In the genomic region with DNA sequence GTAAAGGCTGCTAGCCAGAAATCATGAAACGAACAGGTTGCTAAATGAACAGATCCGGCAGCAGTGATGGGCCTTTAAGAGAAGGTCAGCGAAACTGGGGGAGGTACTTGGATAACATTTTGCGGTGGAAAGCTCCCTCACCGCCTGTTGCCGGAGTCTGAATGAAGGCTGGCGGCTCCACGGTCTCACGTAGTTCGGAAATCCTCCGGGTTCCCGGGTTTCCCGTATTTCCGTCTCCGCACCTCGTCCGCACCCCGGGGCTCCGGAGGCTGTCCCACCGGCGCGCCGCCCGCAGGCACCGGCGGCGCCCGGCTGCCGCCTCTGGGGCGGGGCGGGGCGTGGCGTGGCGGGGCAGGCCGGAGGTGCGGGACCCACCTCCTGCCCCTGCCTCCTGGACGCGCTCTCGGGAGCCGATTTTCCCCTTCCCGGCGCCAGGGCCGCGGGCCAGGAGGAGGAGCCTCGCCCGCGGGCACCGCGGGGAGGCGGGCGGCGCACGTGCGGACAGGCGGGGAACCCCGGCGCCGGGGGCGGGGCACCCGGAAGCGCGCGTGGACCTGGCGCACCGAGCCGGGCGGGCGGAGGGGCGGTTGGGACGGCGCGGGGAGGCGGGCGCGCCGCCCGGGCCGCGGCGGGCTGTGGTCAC, we compare ENCODE assay signal across 7 cellular contexts. TPM values are rescaled to one million over a fixed set of nuclear protein-coding genes. Genes with fewer than 3 reads are reported as not detected.
DNase-seq lines count a peak whose midpoint lies in the region; ATAC-seq, FAIRE-seq and TF ChIP-seq lines count a peak whose summit lies in the region.

A gene with protein sequence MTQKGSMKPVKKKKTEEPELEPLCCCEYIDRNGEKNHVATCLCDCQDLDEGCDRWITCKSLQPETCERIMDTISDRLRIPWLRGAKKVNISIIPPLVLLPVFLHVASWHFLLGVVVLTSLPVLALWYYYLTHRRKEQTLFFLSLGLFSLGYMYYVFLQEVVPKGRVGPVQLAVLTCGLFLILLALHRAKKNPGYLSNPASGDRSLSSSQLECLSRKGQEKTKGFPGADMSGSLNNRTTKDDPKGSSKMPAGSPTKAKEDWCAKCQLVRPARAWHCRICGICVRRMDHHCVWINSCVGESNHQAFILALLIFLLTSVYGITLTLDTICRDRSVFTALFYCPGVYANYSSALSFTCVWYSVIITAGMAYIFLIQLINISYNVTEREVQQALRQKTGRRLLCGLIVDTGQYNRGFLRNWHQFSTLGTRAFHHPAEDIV (plus strand): TSS at position 642 of the 643 bp plus-strand sequence. CDS start 790 bp downstream, outside the sequence.

- 2% methylated on average over 12 of the region's 80 CpGs for WGBS in K562 (ENCODE audit: insufficient coverage, low coverage, missing lambda C conversion rate)

- DNase-seq in GM18507 (ENCODE audit: extremely low spot score, insufficient read length, low read depth) = peak; percentile 42
- peak; percentile 56 for DNase-seq in NCI-H1694 treated with DMSO at 0.1 percent for 48 hours (lab: John Stamatoyannopoulos, UW)
- peak; percentile 63 for DNase-seq in T1000 (lab: John Stamatoyannopoulos, UW)
- peak; percentile 31 to 81 (median 68) for DNase-seq in K562 (ENCODE audit: extremely low read depth in 1 of 4, low spot score in 3 of 4)

- H3K4me3 ChIP-seq in K562 (peak within 1 kb of the TSS; percentile 43), iPS-18a (ENCODE audit: low read length) (peak within 1 kb of the TSS; percentile 69), skeletal muscle tissue (ENCODE audit: low read length in 3 of 3) (peak within 1 kb of the TSS; percentile 81 to 83 (median 82))

- H3K4me1 ChIP-seq in K562 (replicated peaks in 1 of 2; ENCODE audit: control insufficient read depth in 2 of 2, insufficient read depth in 2 of 2, low read length in 2 of 2) (peaks cover 0 to 15% of the 10 kb centered on the region in 2 experiments; a peak in 3 of 5 replicates), iPS-18a (ENCODE audit: control insufficient read depth, low read depth, low read length) (peaks cover 11% of the 10 kb centered on the region), skeletal muscle tissue (ENCODE audit: control insufficient read depth in 3 of 3, insufficient read depth in 3 of 3, low read length in 3 of 3) (peaks cover 5 to 10% (median 7%) of the 10 kb centered on the region in 3 donors)

- H3K9ac ChIP-seq in K562 (ENCODE audit: insufficient read depth in 1 of 2, low read depth in 2 of 2, low read length in 2 of 2) = peak within 1 kb of the TSS; percentile 26 to 79; a peak in 3 of 4 replicates
- peak within 1 kb of the TSS; percentile 53 for H3K9ac ChIP-seq in iPS-18a (ENCODE audit: low read length)
- peak within 1 kb of the TSS; percentile 10 to 65 (median 64) for H3K9ac ChIP-seq in skeletal muscle tissue (ENCODE audit: low read depth in 1 of 3, low read length in 3 of 3)

- TF ChIP-seq RAD21 in K562 (CRISPR knock-in tag; conservative IDR thresholded peaks at IDR 0.05 in 1 of 2, IDR thresholded peaks at IDR 0.05 in 1 of 2) = no peak

- H3K27me3 ChIP-seq in K562 (ENCODE audit: control insufficient read depth in 2 of 2, insufficient read depth in 2 of 2, low read length in 2 of 2) (peaks cover 5 to 9% of the 10 kb centered on the region in 2 experiments; a peak in 4 of 5 replicates), iPS-18a (ENCODE audit: control insufficient read depth, insufficient read depth, low read length) (peaks cover 28% of the 10 kb centered on the region), skeletal muscle tissue (ENCODE audit: control insufficient read depth in 3 of 3, insufficient read depth in 3 of 3, low read length in 3 of 3) (no peaks in the 10 kb centered on the region)

- no peaks in the 10 kb centered on the region for H4K20me1 ChIP-seq in K562 (replicated peaks; ENCODE audit: control insufficient read depth, insufficient read depth, low read length)

- H2AFZ ChIP-seq in K562 (ENCODE audit: low read depth, low read length) = peak within 1 kb of the TSS; percentile 79

- BruUV-seq in K562 (replicated peaks; lab: Mats Ljungman, UMichigan) = no TSS peak

- TF ChIP-seq EP300 in K562 (IDR thresholded peaks at IDR 0.05; ENCODE audit: low read length) = no peak

- no peaks in the 10 kb centered on the region for H3K79me2 ChIP-seq in K562 (ENCODE audit: control insufficient read depth, insufficient read depth, low read length)

- peak within 1 kb of the TSS; percentile 68 for H3K4me2 ChIP-seq in K562 (ENCODE audit: insufficient read depth, low read length)

- CTCF ChIA-PET in K562 (lab: Yijun Ruan, JAX; ENCODE audit: low intra/inter-chr PET ratio) = no interaction called here

- FAIRE-seq in GM18507 (lab: Jason Lieb, UNC) (peak; percentile 36), K562 (lab: Jason Lieb, UNC) (peak; percentile 78)

- TF ChIP-seq CTCF in K562 (IDR thresholded peaks at IDR 0.05 in 2 of 3, conservative IDR thresholded peaks at IDR 0.05 in 1 of 3; ENCODE audit: insufficient read depth in 2 of 3, low read depth in 1 of 3, low read length in 3 of 3) = no peak

- no peaks in the 10 kb centered on the region for H3K36me3 ChIP-seq in K562 (ENCODE audit: control insufficient read depth, insufficient read depth, low read length)
- H3K36me3 ChIP-seq in iPS-18a (ENCODE audit: control insufficient read depth, low read depth, low read length) = no peaks in the 10 kb centered on the region
- H3K36me3 ChIP-seq in skeletal muscle tissue (ENCODE audit: control insufficient read depth in 3 of 3, insufficient read depth in 3 of 3, low read length in 3 of 3) = no peaks in the 10 kb centered on the region

- in situ Hi-C loops in K562 (cut with MboI) = no loop called here

- ATAC-seq in HG02885 (IDR thresholded peaks at IDR 0.05; ENCODE audit: poor library complexity, unreplicated experiment) (peak; percentile 79), K562 (peak; percentile 88)

- no peaks in the 10 kb centered on the region for H3K9me1 ChIP-seq in K562 (ENCODE audit: control insufficient read depth, insufficient read depth, low read length)

- TF ChIP-seq POLR2A in K562 (conservative IDR thresholded peaks at IDR 0.05) = no peak

- no peak within 1 kb of the TSS for H3K27ac ChIP-seq in K562 (ENCODE audit: extremely low read depth, low read depth, low read length)
- no peak within 1 kb of the TSS for H3K27ac ChIP-seq in iPS-18a (ENCODE audit: low read length)
- no peak within 1 kb of the TSS for H3K27ac ChIP-seq in skeletal muscle tissue (ENCODE audit: low read depth, low read length)

- POLR2A ChIA-PET in K562 (lab: Yijun Ruan, JAX) = no interaction called here

- intact Hi-C loops in K562 (cut with micrococcal nuclease) = no loop called here

- H3K9me3 ChIP-seq in K562 (replicated peaks; ENCODE audit: control insufficient read depth, insufficient read depth, low read depth, low read length) = no peaks in the 10 kb centered on the region
- no peaks in the 10 kb centered on the region for H3K9me3 ChIP-seq in iPS-18a (ENCODE audit: control insufficient read depth, low read depth, low read length)
- no peaks in the 10 kb centered on the region for H3K9me3 ChIP-seq in skeletal muscle tissue (ENCODE audit: control insufficient read depth in 3 of 3, low read length in 3 of 3)

TF ChIP-seq in K562, 482 proteins besides CTCF, POLR2A, EP300 and RAD21 (continues in another document):
- TF ChIP-seq CXXC5 (CRISPR knock-in tag; IDR thresholded peaks at IDR 0.05) (peak; percentile 64), L3MBTL2 (IDR thresholded peaks at IDR 0.05) (peak; percentile 44; the same call in 1 of the 2 replicates), VEZF1 (CRISPR knock-in tag; IDR thresholded peaks at IDR 0.05) (peak; percentile 49), BHLHE40 (IDR thresholded peaks at IDR 0.05; ENCODE audit: low read length) (peak; percentile 51; the same call in 1 of the 2 replicates)

RNA-seq across cellular contexts. Expression of the gene that starts here (rescaled TPM):
- 5.2 and 5.8 TPM in 2 replicates for total RNA-seq in K562 (2011; cell fraction: chromatin; rRNA removed; ENCODE audit: low replicate concordance)
- 1.8 and 2.2 TPM in 2 replicates for total RNA-seq in K562 (2011; cell fraction: nucleolus; rRNA removed)
- total RNA-seq in K562 (2011; cell fraction: nucleoplasm; rRNA removed) = 3.1 and 4.7 TPM in 2 replicates
- total RNA-seq in K562 (2014; rRNA removed) = 0.27 and 1.0 TPM in 2 replicates
- total RNA-seq in K562 (2014; rRNA removed; fragmentation: Illumina TruSeq; extraction: Trizol) = 0.55 and 1.5 TPM in 2 replicates
- 0.40 and 0.41 TPM in 2 replicates for total RNA-seq in K562 (2015; rRNA removed; fragmentation: Illumina TruSeq; extraction: Trizol)
- 1.1 and 1.6 TPM in 2 replicates for total RNA-seq in K562 (2021)
- 0.60 and 2.7 TPM in 2 replicates for polyA plus RNA-seq in K562 (2011; rRNA removed)
- 0.50 and 0.61 TPM in 2 replicates for polyA plus RNA-seq in K562 (2011; cell fraction: cytosol; rRNA removed)
- polyA plus RNA-seq in K562 (2011; cell fraction: nucleus; rRNA removed) = 2.2 and 5.6 TPM in 2 replicates
- 0.47 and 0.72 TPM in 2 replicates for polyA plus RNA-seq in K562 (2012)
- 0.82 and 0.97 TPM in 2 replicates for polyA plus RNA-seq in K562 (2014; fragmentation: Illumina TruSeq; extraction: Trizol)
- under 1 TPM; 0.22 to 0.25 TPM for polyA plus RNA-seq in K562 (2014; fragmentation: Nextera tagmentation; extraction: Ambion mirVana)
- polyA plus RNA-seq in K562 (2014; rRNA removed) = 1.0 TPM in 2 replicates
- polyA minus RNA-seq in K562 (2011; rRNA and poly(A)+ RNA removed) = 1.2 and 2.7 TPM in 2 replicates
- polyA minus RNA-seq in K562 (2011; cell fraction: cytosol; rRNA and poly(A)+ RNA removed) = 0.27 and 0.57 TPM in 2 replicates
- 1.3 and 2.7 TPM in 2 replicates for polyA minus RNA-seq in K562 (2011; cell fraction: nucleus; rRNA and poly(A)+ RNA removed)
- total RNA-seq in skeletal muscle tissue = 1.0 TPM
